In the genomic region with DNA sequence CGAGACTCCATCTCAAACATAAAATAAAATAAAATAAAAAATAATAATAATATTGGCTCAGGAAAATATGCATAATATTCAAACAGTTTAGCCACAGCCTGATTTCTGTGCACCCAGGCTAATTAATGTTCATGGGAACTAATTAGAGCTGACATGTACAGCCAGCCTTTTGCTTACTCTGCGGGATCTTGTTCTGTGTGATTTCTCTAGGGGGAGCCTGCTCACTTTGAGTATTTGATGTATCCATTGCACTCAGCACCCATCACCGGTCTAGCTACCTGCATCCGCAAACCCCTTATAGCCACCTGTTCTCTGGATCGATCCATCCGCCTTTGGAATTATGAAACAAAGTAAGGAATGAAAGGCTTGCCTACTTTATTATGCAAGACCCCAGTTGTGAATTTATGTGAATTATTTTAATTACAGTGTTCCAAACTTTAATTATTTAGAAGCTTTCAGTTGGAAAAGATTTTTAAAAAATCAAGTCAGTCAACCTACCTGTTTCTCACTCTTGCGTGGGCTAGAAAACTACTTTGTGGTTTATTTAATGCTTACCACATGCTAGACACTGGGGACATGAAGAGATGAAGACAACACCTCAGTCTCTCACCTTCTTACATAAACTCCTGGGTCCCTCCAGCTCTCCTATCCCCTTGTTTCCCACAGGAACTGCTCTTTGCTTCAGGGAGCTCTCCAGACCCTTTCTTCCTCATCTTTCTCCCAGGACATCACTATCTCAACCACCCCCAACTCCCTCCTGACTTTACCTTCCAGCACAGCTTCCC, we compare ENCODE assay signal across 1 cellular context.
A peak's percentile ranks its signal among the peaks of the same experiment; 100 is the strongest.
TF ChIP-seq lines count a peak whose summit lies in the region.

No MANE protein-coding gene starts in this region.

TF ChIP-seq in WTC11, 78 proteins besides CTCF, POLR2A, EP300 and RAD21 (continued from another document):
- TF ChIP-seq FOXJ3 (CRISPR knock-in tag; IDR thresholded peaks at IDR 0.05; ENCODE audit: borderline replicate concordance), result no peak
- TF ChIP-seq, protein P1, sequence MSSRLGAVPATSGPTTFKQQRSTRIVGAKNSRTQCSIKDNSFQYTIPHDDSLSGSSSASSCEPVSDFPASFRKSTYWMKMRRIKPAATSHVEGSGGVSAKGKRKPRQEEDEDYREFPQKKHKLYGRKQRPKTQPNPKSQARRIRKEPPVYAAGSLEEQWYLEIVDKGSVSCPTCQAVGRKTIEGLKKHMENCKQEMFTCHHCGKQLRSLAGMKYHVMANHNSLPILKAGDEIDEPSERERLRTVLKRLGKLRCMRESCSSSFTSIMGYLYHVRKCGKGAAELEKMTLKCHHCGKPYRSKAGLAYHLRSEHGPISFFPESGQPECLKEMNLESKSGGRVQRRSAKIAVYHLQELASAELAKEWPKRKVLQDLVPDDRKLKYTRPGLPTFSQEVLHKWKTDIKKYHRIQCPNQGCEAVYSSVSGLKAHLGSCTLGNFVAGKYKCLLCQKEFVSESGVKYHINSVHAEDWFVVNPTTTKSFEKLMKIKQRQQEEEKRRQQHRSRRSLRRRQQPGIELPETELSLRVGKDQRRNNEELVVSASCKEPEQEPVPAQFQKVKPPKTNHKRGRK (CRISPR knock-in tag; IDR thresholded peaks at IDR 0.05; ENCODE audit: borderline replicate concordance), result no peak
- TF ChIP-seq ESRRA (CRISPR knock-in tag; IDR thresholded peaks at IDR 0.05; ENCODE audit: borderline replicate concordance), result no peak
- no peak for TF ChIP-seq ZBTB21 (CRISPR knock-in tag; IDR thresholded peaks at IDR 0.05; ENCODE audit: borderline replicate concordance)
- TF ChIP-seq HMGA2 (CRISPR knock-in tag; IDR thresholded peaks at IDR 0.05), result 0 out of 2 replicates have a peak, but pooled peaks have one; percentile 25
